Comparison of ENCODE assay signal across 8 cellular contexts in genomic region chr12:67025543-67026114, GRCh38.
A peak's percentile ranks its signal among the peaks of the same experiment; 100 is the strongest.
DNase-seq lines count a peak whose midpoint lies in the region; ATAC-seq, FAIRE-seq and TF ChIP-seq lines count a peak whose summit lies in the region.

No MANE protein-coding gene starts in this region.

- POLR2A ChIA-PET in HEK293T (lab: Yijun Ruan, JAX) = no interaction called here
- POLR2A ChIA-PET in WTC11 (lab: Charles Lee) = no interaction called here
- POLR2A ChIA-PET in H1 (lab: Charles Lee; ENCODE audit: partially characterized antibody) = interaction anchor here (0.6 to 2.4 kb wide), 2 partner anchors 18 to 44 kb away, joined by 4 to 5 read pairs; no protein-coding TSS in a partner anchor

- H3K79me2 ChIP-seq in H1 (ENCODE audit: control insufficient read depth in 1 of 2, insufficient read depth in 2 of 2, low read length in 2 of 2) = no peaks in the 10 kb centered on the region

- no peak overlapping the region for H2AFZ ChIP-seq in H1 (ENCODE audit: low read length)

- H3K4me1 ChIP-seq in heart left ventricle (no peaks in the 10 kb centered on the region), H1 (replicated peaks in 1 of 4; ENCODE audit: control insufficient read depth in 3 of 4, insufficient read depth in 4 of 4, low read length in 3 of 4) (no peaks in the 10 kb centered on the region)

- H3K27me3 ChIP-seq in heart left ventricle (peaks cover 0 to 14% (median 0%) of the 10 kb centered on the region in 9 donors), H1 (replicated peaks in 1 of 4; ENCODE audit: control insufficient read depth in 3 of 4, extremely low read depth in 1 of 4, insufficient read depth in 3 of 4, low read length in 3 of 4) (no peaks in the 10 kb centered on the region)

- H2BK5ac ChIP-seq in H1 (ENCODE audit: low read depth, low read length) = no peak overlapping the region

- WGBS in heart left ventricle, 4 donors = 27 to 30% (median 28%) methylated on average over 7 of the region's 7 CpGs
- WGBS in H1 (ENCODE audit: extremely low coverage in 1 of 2, insufficient coverage in 1 of 2, insufficient read length in 1 of 2, insufficient replicate concordance in 2 of 2, low coverage in 1 of 2, low lambda C conversion rate in 2 of 2, missing lambda C conversion rate in 1 of 2), 2 experiments = 33% methylated on average over 7 of the region's 7 CpGs; no CpG with 5 or more reads in 1 of the 2 experiments

- no peak overlapping the region for H3K23ac ChIP-seq in H1 (ENCODE audit: insufficient read length)

- H3K36me3 ChIP-seq in heart left ventricle (no peaks in the 10 kb centered on the region), H1 (ENCODE audit: control insufficient read depth in 2 of 4, insufficient read depth in 4 of 4, low read length in 3 of 4) (no peaks in the 10 kb centered on the region)

- H3K4me2 ChIP-seq in H1 (ENCODE audit: insufficient read depth in 1 of 2, low read depth in 2 of 2, low read length in 2 of 2) = no peak overlapping the region

- no peaks in the 10 kb centered on the region; the same call in 1 of the 2 replicates for H3K27me3 Mint-ChIP-seq in WTC11 (ENCODE audit: low read depth)

- TF ChIP-seq CTCF in heart left ventricle (IDR thresholded peaks at IDR 0.05) (peak; percentile 39 to 65 (median 55)), WTC11 (IDR thresholded peaks at IDR 0.05) (peak; percentile 71), H1 (IDR thresholded peaks at IDR 0.05; ENCODE audit: control extremely low read depth in 1 of 3, insufficient read depth in 1 of 3, low read depth in 1 of 3, low read length in 3 of 3) (peak; percentile 66 to 71 (median 69))

- H3K18ac ChIP-seq in H1 (ENCODE audit: extremely low read depth, low read length) = no peak overlapping the region

- no peaks in the 10 kb centered on the region for H3K36me3 Mint-ChIP-seq in WTC11

- no peak overlapping the region for H4K91ac ChIP-seq in H1 (replicated peaks; ENCODE audit: insufficient read length, low read length)

- no peak overlapping the region for H4K8ac ChIP-seq in H1 (ENCODE audit: extremely low read depth, insufficient read depth, low read length)

- H3K56ac ChIP-seq in H1 (replicated peaks; ENCODE audit: insufficient read length, low read depth, low read length) = no peak overlapping the region

- TF ChIP-seq RAD21 in H1 (IDR thresholded peaks at IDR 0.05 in 1 of 2, conservative IDR thresholded peaks at IDR 0.05 in 1 of 2; ENCODE audit: low read depth in 2 of 2, low read length in 2 of 2) = peak; percentile 77 to 83

- H4K20me1 ChIP-seq in H1 (replicated peaks in 1 of 2; ENCODE audit: control insufficient read depth in 1 of 2, insufficient read depth in 2 of 2, low read length in 2 of 2) = peaks cover 0 to 2% of the 10 kb centered on the region in 2 experiments

- H3K9ac ChIP-seq in H1 (replicated peaks in 1 of 4; ENCODE audit: extremely low read depth in 1 of 4, low read depth in 3 of 4, low read length in 3 of 4) = no peak overlapping the region

- DNase-seq in heart left ventricle (no peak), Right ventricle myocardium inferior (ENCODE audit: missing footprints) (no peak), HEK293T (ENCODE audit: extremely low spot score) (peak; percentile 74), NCI-H128 (lab: John Stamatoyannopoulos, UW; ENCODE audit: unreplicated experiment) (peak; percentile 43), WTC11 (ENCODE audit: low spot score) (peak; percentile 81), H1 (ENCODE audit: low read depth in 1 of 2, low spot score in 2 of 2) (peak; percentile 44 to 91), retina (peak; percentile 57)

- H4K5ac ChIP-seq in H1 (ENCODE audit: insufficient read length, low read depth, low read length) = no peak overlapping the region

- no peaks in the 10 kb centered on the region for H3K9me3 ChIP-seq in heart left ventricle
- no peaks in the 10 kb centered on the region for H3K9me3 ChIP-seq in H1 (ENCODE audit: insufficient read depth in 2 of 2, low read depth in 1 of 2, low read length in 1 of 2)

- H3K4me1 Mint-ChIP-seq in WTC11 = peaks cover 10% of the 10 kb centered on the region

- no peak overlapping the region for H3K4me3 ChIP-seq in heart left ventricle
- no peak overlapping the region for H3K4me3 ChIP-seq in H1 (ENCODE audit: extremely low read depth in 1 of 4, insufficient read depth in 2 of 4, low read depth in 3 of 4, low read length in 4 of 4)

- TF ChIP-seq EP300 in H1 (IDR thresholded peaks at IDR 0.05; ENCODE audit: borderline replicate concordance in 1 of 2, low read depth in 2 of 2, low read length in 2 of 2) = no peak

- no peak overlapping the region for H2BK20ac ChIP-seq in H1 (ENCODE audit: low read length)

- H2BK15ac ChIP-seq in H1 (ENCODE audit: low read length) = no peak overlapping the region

- no peak overlapping the region for H3K4me3 Mint-ChIP-seq in WTC11

- H3K27ac Mint-ChIP-seq in WTC11 = no peak overlapping the region

- no peak overlapping the region for H2AK5ac ChIP-seq in H1 (ENCODE audit: low read depth, low read length)

- CTCF ChIA-PET in HEK293T (lab: Yijun Ruan, JAX) (interaction anchor here (0.7 to 2.0 kb wide), 4 partner anchors 44 to 197 kb away, joined by 3 to 6 read pairs (median 4); no protein-coding TSS in a partner anchor), WTC11 (lab: Charles Lee) (interaction anchor here (0.5 to 1.8 kb wide), 19 partner anchors 9 to 276 kb away, joined by 3 to 9 read pairs (median 4); partner anchors contain the start of gene CAND1), H1 (lab: Charles Lee; ENCODE audit: partially characterized antibody) (interaction anchor here (0.7 to 3.1 kb wide), 32 partner anchors 9 to 333 kb away, joined by 3 to 32 read pairs (median 4); partner anchors contain the start of gene CAND1)

- TF ChIP-seq POLR2A in heart left ventricle (IDR thresholded peaks at IDR 0.05) (no peak), H1 (IDR thresholded peaks at IDR 0.05; ENCODE audit: control extremely low read depth in 1 of 2, low read depth in 2 of 2, low read length in 2 of 2) (no peak)

- no peak overlapping the region for H2BK120ac ChIP-seq in H1 (replicated peaks; ENCODE audit: low read depth, low read length)

- no peak overlapping the region for H3K14ac ChIP-seq in H1 (ENCODE audit: insufficient read length)

- no peak overlapping the region for H3K27ac ChIP-seq in heart left ventricle
- no peak overlapping the region for H3K27ac ChIP-seq in H1 (ENCODE audit: low read depth, low read length)

- no peaks in the 10 kb centered on the region for H3K23me2 ChIP-seq in H1 (ENCODE audit: low read depth, low read length)

- H3K9me3 Mint-ChIP-seq in WTC11 = no peaks in the 10 kb centered on the region

- intact Hi-C loops in heart left ventricle (cut with DNase I) (loop anchor here in 6 of 10 donors (2.0 to 10.0 kb wide), 5 partner anchors 189 to 199 kb away; no protein-coding TSS in a partner anchor), Right ventricle myocardium inferior (cut with DNase I) (loop anchor here (5.0 kb wide), 1 partner anchor 192 kb away; no protein-coding TSS in a partner anchor)

- H3K4ac ChIP-seq in H1 (replicated peaks; ENCODE audit: insufficient read length, low read depth, low read length) = no peak overlapping the region

- ATAC-seq in heart left ventricle = no peak
- ATAC-seq in Right ventricle myocardium inferior = no peak
- peak; percentile 94 for ATAC-seq in WTC11
- ATAC-seq in GM21447 (IDR thresholded peaks at IDR 0.05; ENCODE audit: unreplicated experiment) = no peak

- H2BK12ac ChIP-seq in H1 (ENCODE audit: low read depth, low read length) = no peak overlapping the region

- H3K79me1 ChIP-seq in H1 (ENCODE audit: low read depth, low read length) = no peaks in the 10 kb centered on the region

- FAIRE-seq in H1 (lab: Jason Lieb, UNC) = peak; percentile 52

TF ChIP-seq in HEK293T, 16 proteins besides CTCF, POLR2A, EP300 and RAD21:
- TF ChIP-seq FOXM1 (IDR thresholded peaks at IDR 0.05; ENCODE audit: borderline replicate concordance) (no peak), HDGF (IDR thresholded peaks at IDR 0.05; ENCODE audit: borderline replicate concordance) (no peak), SP1 (IDR thresholded peaks at IDR 0.05) (no peak), FOXA1 (IDR thresholded peaks at IDR 0.05) (no peak)

TF ChIP-seq in H1, 55 proteins besides CTCF, POLR2A, EP300 and RAD21 (continues in another document):
- no peak for TF ChIP-seq EZH2 (IDR thresholded peaks at IDR 0.05; ENCODE audit: low read depth, low read length, severe bottlenecking)
- no peak for TF ChIP-seq POU5F1 (IDR thresholded peaks at IDR 0.05; ENCODE audit: low read depth, low read length)

Comparison
In these comparisons a context has a peak if more than half of its experiments do, and no peak if none do; other contexts are left out.
1. DNase-seq: peak in HEK293T (single experiment), NCI-H128 (single experiment), WTC11 (single experiment), H1 (2 of 2) and retina (single experiment); none in heart left ventricle (0 of 5) and Right ventricle myocardium inferior (single experiment).
2. Peak in every context shown above with its lines, with median percentiles within 50 percentile points of each other: CTCF ChIP-seq.